Comparison of ENCODE assay signal across 11 cellular contexts in genomic region chr4:147942729-147943128, GRCh38.
DNase-seq lines count a peak whose midpoint lies in the region; ATAC-seq and TF ChIP-seq lines count a peak whose summit lies in the region.
"Had no signal": no experiment of that assay in that cellular context is flagged by ENCODE, and none has a peak within 500 bp of the region (broad histone marks: within the 10 kb centered on the region; RNA-seq: fewer than 3 reads in every experiment).

No MANE protein-coding gene starts in this region.

- CTCF ChIA-PET in CD8-positive, alpha-beta memory T cell (lab: Charles Lee): interaction anchor here (1.4 to 1.5 kb wide), 3 partner anchors 10 to 76 kb away, joined by 3 read pairs; no protein-coding TSS in a partner anchor

- POLR2A ChIA-PET in CD8-positive, alpha-beta memory T cell (lab: Charles Lee): interaction anchor here (1.0 to 1.3 kb wide), 2 partner anchors 500 to 503 kb away, joined by 3 to 10 read pairs; partner anchors contain the start of gene NR3C2

- H3K9me3 ChIP-seq in CD8-positive, alpha-beta memory T cell (ENCODE audit: low read length): no peaks in the 10 kb centered on the region

- no peaks in the 10 kb centered on the region for H3K9me3 Mint-ChIP-seq in CD8-positive, alpha-beta memory T cell
- H3K9me3 Mint-ChIP-seq in type B pancreatic cell: no peaks in the 10 kb centered on the region

- H3K4me3 ChIP-seq in CD8-positive, alpha-beta memory T cell (ENCODE audit: low read length): no peak overlapping the region
- no peak overlapping the region for H3K4me3 ChIP-seq in choroid plexus epithelial cell (ENCODE audit: low read depth, low read length)
- H3K4me3 ChIP-seq: lung had no signal

- H3K27me3 ChIP-seq in CD8-positive, alpha-beta memory T cell (ENCODE audit: insufficient read depth, low read length, poor library complexity, severe bottlenecking): no peaks in the 10 kb centered on the region

- H3K27ac ChIP-seq in CD8-positive, alpha-beta memory T cell (ENCODE audit: low read depth, low read length): no peak overlapping the region

- peak overlapping the region; percentile 11 to 77 (median 69) for H3K4me3 Mint-ChIP-seq in CD8-positive, alpha-beta memory T cell
- no peak overlapping the region for H3K4me3 Mint-ChIP-seq in type B pancreatic cell

- peaks cover 4 to 9% (median 6%) of the 10 kb centered on the region in 3 donors for H3K36me3 Mint-ChIP-seq in CD8-positive, alpha-beta memory T cell
- peaks cover 27% of the 10 kb centered on the region for H3K36me3 Mint-ChIP-seq in type B pancreatic cell

- H3K4me1 Mint-ChIP-seq in CD8-positive, alpha-beta memory T cell: peaks cover 39 to 56% (median 52%) of the 10 kb centered on the region in 3 donors
- no peaks in the 10 kb centered on the region for H3K4me1 Mint-ChIP-seq in type B pancreatic cell (ENCODE audit: unreplicated experiment)

- no peaks in the 10 kb centered on the region for H3K36me3 ChIP-seq in CD8-positive, alpha-beta memory T cell (ENCODE audit: insufficient read depth, low read length)

- H3K27ac Mint-ChIP-seq in CD8-positive, alpha-beta memory T cell: peak overlapping the region in 7 of 8 donors; percentile 10 to 92 (median 77)
- H3K27ac Mint-ChIP-seq in type B pancreatic cell: no peak overlapping the region

- no peak for TF ChIP-seq CTCF in choroid plexus epithelial cell (conservative IDR thresholded peaks at IDR 0.05; ENCODE audit: low read depth, low read length)
- no peak for TF ChIP-seq CTCF in type B pancreatic cell (conservative IDR thresholded peaks at IDR 0.05)

- H3K27me3 Mint-ChIP-seq in CD8-positive, alpha-beta memory T cell: peaks cover 0 to 4% of the 10 kb centered on the region in 2 donors
- H3K27me3 Mint-ChIP-seq in type B pancreatic cell: no peaks in the 10 kb centered on the region

- ATAC-seq in GM19463 (IDR thresholded peaks at IDR 0.05; ENCODE audit: unreplicated experiment) (peak; percentile 42), HG03135 (IDR thresholded peaks at IDR 0.05; ENCODE audit: unreplicated experiment) (peak; percentile 29)

- peaks cover 23% of the 10 kb centered on the region for H3K4me1 ChIP-seq in CD8-positive, alpha-beta memory T cell (ENCODE audit: insufficient read depth, low read length)

- DNase-seq in CD8-positive, alpha-beta memory T cell: no peak
- DNase-seq in choroid plexus epithelial cell (ENCODE audit: low read depth): peak; percentile 49
- DNase-seq in medulla oblongata (ENCODE audit: extremely low spot score): no peak
- DNase-seq in NCI-H774 (lab: John Stamatoyannopoulos, UW): no peak
- DNase-seq in NCI-H1436 (lab: John Stamatoyannopoulos, UW): no peak
- no peak for DNase-seq in type B pancreatic cell (ENCODE audit: extremely low spot score, unreplicated experiment)
- DNase-seq: caudate nucleus, DMS79 had no signal
